ENCODE assay signal across 10 cellular contexts in the genomic region with DNA sequence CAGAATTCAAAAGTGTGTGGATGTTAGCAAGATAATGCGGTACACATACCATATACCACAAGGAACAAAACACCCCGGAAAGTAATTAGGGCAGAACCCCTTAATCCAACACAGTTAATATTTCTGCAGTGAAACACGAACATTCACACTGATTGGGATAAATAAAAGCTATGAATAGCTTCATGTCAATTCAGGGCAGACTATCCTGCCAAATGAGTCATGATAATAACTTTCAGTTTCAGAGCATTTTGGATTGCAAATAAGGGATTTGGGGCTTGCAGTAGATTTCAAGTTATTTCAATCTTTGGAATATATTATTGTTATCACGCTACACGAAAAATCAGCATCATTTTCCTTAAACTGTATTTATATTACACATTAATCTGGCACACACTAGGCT. TPM values are rescaled to one million over a fixed set of nuclear protein-coding genes. Genes with fewer than 3 reads are reported as not detected.
A peak's percentile ranks its signal among the peaks of the same experiment; 100 is the strongest.
DNase-seq lines count a peak whose midpoint lies in the region; ATAC-seq, FAIRE-seq and TF ChIP-seq lines count a peak whose summit lies in the region.
"Had no signal": no experiment of that assay in that cellular context is flagged by ENCODE, and none has a peak within 500 bp of the region (broad histone marks: within the 10 kb centered on the region; RNA-seq: fewer than 3 reads in every experiment).

No MANE protein-coding gene starts in this region.

- intact Hi-C loops in activated CD8-positive, alpha-beta T cell treated with anti-CD3 and anti-CD28 coated beads for 36 hours (cut with micrococcal nuclease), result no loop called here
- intact Hi-C loops in kidney (cut with DNase I), result no loop called here

- in situ Hi-C loops in astrocyte of the spinal cord (cut with HindIII; ENCODE audit: low sequenced_read_pairs) (no loop called here), GM13977 (cut with MboI; ENCODE audit: low pct_unique_long_range_greater_than_20kb, low sequenced_read_pairs, unreplicated experiment) (no loop called here)

- POLR2A ChIA-PET in activated CD8-positive, alpha-beta T cell treated with anti-CD3 and anti-CD28 coated beads for 36 hours (lab: Charles Lee), result interaction anchor here (0.7 kb wide), 1 partner anchor 167 kb away, joined by 3 read pairs; no protein-coding TSS in a partner anchor
- POLR2A ChIA-PET in activated CD8-positive, alpha-beta T cell treated with anti-CD3 and anti-CD28 coated beads, Interleukin-2, amount 10 ng/mL, durations not matched to agents 7 days and 5 days (lab: Charles Lee), result no interaction called here

- H3K4me1 ChIP-seq in kidney (ENCODE audit: control insufficient read depth in 1 of 2, insufficient read depth in 1 of 2, low read depth in 1 of 2, low read length in 2 of 2) (peaks cover 19 to 38% of the 10 kb centered on the region in 2 donors), upper lobe of left lung (peaks cover 73 to 81% (median 78%) of the 10 kb centered on the region in 4 donors)

- peaks cover 33% of the 10 kb centered on the region for H3K36me3 Mint-ChIP-seq in activated CD8-positive, alpha-beta T cell treated with anti-CD3 and anti-CD28 coated beads for 36 hours (ENCODE audit: low read depth)
- peaks cover 49% of the 10 kb centered on the region for H3K36me3 Mint-ChIP-seq in activated CD8-positive, alpha-beta T cell treated with anti-CD3 and anti-CD28 coated beads, Interleukin-2, amount 10 ng/mL, durations not matched to agents 7 days and 5 days (ENCODE audit: low read depth)

- 48 to 73% methylated on average over 5 of the region's 5 CpGs for WGBS in upper lobe of left lung, 2 donors

- no peaks in the 10 kb centered on the region for H3K9me3 ChIP-seq in kidney (ENCODE audit: control insufficient read depth in 1 of 2, low read length in 2 of 2)
- H3K9me3 ChIP-seq in upper lobe of left lung, result no peaks in the 10 kb centered on the region

- no peak for ATAC-seq in activated CD8-positive, alpha-beta T cell treated with anti-CD3 and anti-CD28 coated beads for 36 hours
- ATAC-seq in activated CD8-positive, alpha-beta T cell treated with anti-CD3 and anti-CD28 coated beads, Interleukin-2, amount 10 ng/mL, durations not matched to agents 7 days and 5 days, result no peak
- ATAC-seq in upper lobe of left lung (ENCODE audit: low FRiP score in 2 of 2), result peak in 1 of 2 donors; percentile 59

- H3K4me3 ChIP-seq in astrocyte of the spinal cord (ENCODE audit: low read depth, low read length), result no peak overlapping the region
- H3K4me3 ChIP-seq in kidney (ENCODE audit: low read length in 2 of 2), result no peak overlapping the region
- H3K4me3 ChIP-seq in upper lobe of left lung, result no peak overlapping the region
- H3K4me3 ChIP-seq: skin epidermis had no signal

- H3K27me3 ChIP-seq in upper lobe of left lung, result no peaks in the 10 kb centered on the region

- TF ChIP-seq EP300 in upper lobe of left lung (IDR thresholded peaks at IDR 0.05), result no peak

- no peak overlapping the region for H3K4me3 Mint-ChIP-seq in activated CD8-positive, alpha-beta T cell treated with anti-CD3 and anti-CD28 coated beads for 36 hours
- H3K4me3 Mint-ChIP-seq in activated CD8-positive, alpha-beta T cell treated with anti-CD3 and anti-CD28 coated beads, Interleukin-2, amount 10 ng/mL, durations not matched to agents 7 days and 5 days, result no peak overlapping the region
- H3K4me3 Mint-ChIP-seq: dendritic cell treated with granulocyte-macrophage colony-stimulating factor and Interleukin-4, amounts not matched to agents 40 ng/mL and 50 ng/mL, for 4 days had no signal

- CTCF ChIA-PET in activated CD8-positive, alpha-beta T cell treated with anti-CD3 and anti-CD28 coated beads for 36 hours (lab: Charles Lee), result no interaction called here
- CTCF ChIA-PET in activated CD8-positive, alpha-beta T cell treated with anti-CD3 and anti-CD28 coated beads, Interleukin-2, amount 10 ng/mL, durations not matched to agents 7 days and 5 days (lab: Charles Lee), result interaction anchor here (1.2 kb wide), 1 partner anchor 12 kb away, joined by 3 read pairs; no protein-coding TSS in a partner anchor

- peaks cover 79% of the 10 kb centered on the region for H3K4me1 Mint-ChIP-seq in activated CD8-positive, alpha-beta T cell treated with anti-CD3 and anti-CD28 coated beads for 36 hours (ENCODE audit: low read depth)
- H3K4me1 Mint-ChIP-seq in activated CD8-positive, alpha-beta T cell treated with anti-CD3 and anti-CD28 coated beads, Interleukin-2, amount 10 ng/mL, durations not matched to agents 7 days and 5 days (ENCODE audit: low read depth), result peaks cover 75% of the 10 kb centered on the region

- no peak for DNase-seq in activated CD8-positive, alpha-beta T cell treated with anti-CD3 and anti-CD28 coated beads for 36 hours
- DNase-seq in activated CD8-positive, alpha-beta T cell treated with anti-CD3 and anti-CD28 coated beads, Interleukin-2, amount 10 ng/mL, durations not matched to agents 7 days and 5 days, result no peak
- peak; percentile 73 for DNase-seq in astrocyte of the spinal cord (ENCODE audit: low read depth, low spot score)
- no peak for DNase-seq in kidney
- DNase-seq in upper lobe of left lung, result no peak
- no peak for DNase-seq in NCI-H2171 treated with DMSO at 0.1 percent for 48 hours (lab: John Stamatoyannopoulos, UW)
- DNase-seq in kidney glomerular epithelial cell (lab: John Stamatoyannopoulos, UW), result no peak
- DNase-seq in GM13977 (ENCODE audit: low spot score), result no peak

- no peaks in the 10 kb centered on the region for H3K9me3 Mint-ChIP-seq in activated CD8-positive, alpha-beta T cell treated with anti-CD3 and anti-CD28 coated beads for 36 hours
- no peaks in the 10 kb centered on the region for H3K9me3 Mint-ChIP-seq in activated CD8-positive, alpha-beta T cell treated with anti-CD3 and anti-CD28 coated beads, Interleukin-2, amount 10 ng/mL, durations not matched to agents 7 days and 5 days (ENCODE audit: insufficient read depth)
- H3K9me3 Mint-ChIP-seq: dendritic cell treated with granulocyte-macrophage colony-stimulating factor and Interleukin-4, amounts not matched to agents 40 ng/mL and 50 ng/mL, for 4 days had no signal

- peak overlapping the region; percentile 25 for H3K27ac Mint-ChIP-seq in activated CD8-positive, alpha-beta T cell treated with anti-CD3 and anti-CD28 coated beads for 36 hours
- no peak overlapping the region for H3K27ac Mint-ChIP-seq in activated CD8-positive, alpha-beta T cell treated with anti-CD3 and anti-CD28 coated beads, Interleukin-2, amount 10 ng/mL, durations not matched to agents 7 days and 5 days

- TF ChIP-seq CTCF in activated CD8-positive, alpha-beta T cell treated with anti-CD3 and anti-CD28 coated beads for 36 hours (IDR thresholded peaks at IDR 0.05), result no peak
- no peak for TF ChIP-seq CTCF in astrocyte of the spinal cord (IDR thresholded peaks at IDR 0.05; ENCODE audit: low read depth, low read length)
- TF ChIP-seq CTCF in kidney (IDR thresholded peaks at IDR 0.05; ENCODE audit: borderline replicate concordance, extremely low read depth, insufficient read depth), result no peak
- TF ChIP-seq CTCF in upper lobe of left lung (IDR thresholded peaks at IDR 0.05), result no peak
- TF ChIP-seq CTCF in GM13977 (IDR thresholded peaks at IDR 0.05; ENCODE audit: extremely low read depth, insufficient read depth, missing control alignments), result no peak

- no peak for TF ChIP-seq POLR2A in upper lobe of left lung (IDR thresholded peaks at IDR 0.05)

- H3K36me3 ChIP-seq in kidney (ENCODE audit: control insufficient read depth in 1 of 2, insufficient read depth in 2 of 2, low read length in 2 of 2) (no peaks in the 10 kb centered on the region), upper lobe of left lung (peaks cover 0 to 6% (median 1%) of the 10 kb centered on the region in 4 donors)

- H3K27ac ChIP-seq in kidney (ENCODE audit: low read depth in 2 of 2, low read length in 2 of 2) (peak overlapping the region in 1 of 2 donors; percentile 96), upper lobe of left lung (peak overlapping the region; percentile 80 to 90 (median 87))

- FAIRE-seq in kidney (lab: Jason Lieb, UNC), result peak; percentile 13

- H3K27me3 Mint-ChIP-seq in activated CD8-positive, alpha-beta T cell treated with anti-CD3 and anti-CD28 coated beads for 36 hours, result no peaks in the 10 kb centered on the region
- H3K27me3 Mint-ChIP-seq in activated CD8-positive, alpha-beta T cell treated with anti-CD3 and anti-CD28 coated beads, Interleukin-2, amount 10 ng/mL, durations not matched to agents 7 days and 5 days (ENCODE audit: low read depth), result no peaks in the 10 kb centered on the region
- H3K27me3 Mint-ChIP-seq: dendritic cell treated with granulocyte-macrophage colony-stimulating factor and Interleukin-4, amounts not matched to agents 40 ng/mL and 50 ng/mL, for 4 days had no signal

- no peak overlapping the region for H3K9ac ChIP-seq in kidney (ENCODE audit: low read length in 2 of 2)

RNA-seq across cellular contexts. Expression of a gene that starts 24.3 kb away (rescaled TPM):
- total RNA-seq in activated CD8-positive, alpha-beta T cell treated with anti-CD3 and anti-CD28 coated beads for 36 hours, result 10 to 100 TPM; 48.1 to 56.4 TPM
- 10 to 100 TPM; 59.7 to 65.3 TPM for total RNA-seq in activated CD8-positive, alpha-beta T cell treated with anti-CD3 and anti-CD28 coated beads, Interleukin-2, amount 10 ng/mL, durations not matched to agents 7 days and 5 days
- 42.8 TPM for total RNA-seq in kidney
- 16.8 TPM for polyA plus RNA-seq in kidney (ENCODE audit: insufficient read depth, low read depth, low replicate concordance)
- total RNA-seq in upper lobe of left lung, result 10 to 100 TPM; 25.5 to 46.1 (median 41.7) TPM
